Comparison of ENCODE assay signal across 33 cellular contexts in genomic region chr18:22657619-22658018, GRCh38.
DNase-seq lines count a peak whose midpoint lies in the region; ATAC-seq, FAIRE-seq and TF ChIP-seq lines count a peak whose summit lies in the region.
"Had no signal": no experiment of that assay in that cellular context is flagged by ENCODE, and none has a peak within 500 bp of the region (broad histone marks: within the 10 kb centered on the region; RNA-seq: fewer than 3 reads in every experiment).

No MANE protein-coding gene starts in this region.

- intact Hi-C loops in K562 (cut with micrococcal nuclease) (no loop called here), tibial artery (cut with DNase I; ENCODE audit: low total_unique reads) (loop anchor here (5.0 kb wide), 1 partner anchor 1085 kb away; no protein-coding TSS in a partner anchor), stomach (cut with DNase I; ENCODE audit: low total_unique reads) (no loop called here)

- CTCF ChIA-PET in HEK293 (lab: Yijun Ruan, JAX) (interaction anchor here (0.6 kb wide), 1 partner anchor 45 kb away, joined by 3 read pairs; no protein-coding TSS in a partner anchor), K562 (lab: Yijun Ruan, JAX; ENCODE audit: low intra/inter-chr PET ratio) (no interaction called here)

- H3K4me3 ChIP-seq in HEK293 (ENCODE audit: low read depth, low read length) (no peak overlapping the region), K562 (no peak overlapping the region), small intestine (ENCODE audit: low read depth in 1 of 2, low read length in 2 of 2) (no peak overlapping the region), tibial artery (no peak overlapping the region), stomach (no peak overlapping the region)
- H3K4me3 ChIP-seq: A549; BLaER1; BLaER1 treated with 17β-estradiol and CSF1 and Interleukin-3, amounts not matched to agents 10 nM and 100 nM had no signal

- H4K20me1 ChIP-seq in K562 (replicated peaks; ENCODE audit: control insufficient read depth, insufficient read depth, low read length) = no peaks in the 10 kb centered on the region
- H4K20me1 ChIP-seq: BLaER1; BLaER1 treated with 17β-estradiol and CSF1 and Interleukin-3, amounts not matched to agents 10 nM and 100 nM had no signal

- in situ Hi-C loops in K562 (cut with MboI) = no loop called here

- TF ChIP-seq CTCF in HEK293 (tag by site-specific recombination; IDR thresholded peaks at IDR 0.05) (no peak), K562 (IDR thresholded peaks at IDR 0.05 in 2 of 3, conservative IDR thresholded peaks at IDR 0.05 in 1 of 3; ENCODE audit: insufficient read depth in 2 of 3, low read depth in 1 of 3, low read length in 3 of 3) (no peak), tibial artery (IDR thresholded peaks at IDR 0.05) (no peak), stomach (IDR thresholded peaks at IDR 0.05) (no peak)

- H3K4me1 ChIP-seq in HEK293 (ENCODE audit: control insufficient read depth, insufficient read depth, low read length) (no peaks in the 10 kb centered on the region), K562 (replicated peaks in 1 of 2; ENCODE audit: control insufficient read depth in 2 of 2, insufficient read depth in 2 of 2, low read length in 2 of 2) (no peaks in the 10 kb centered on the region), small intestine (ENCODE audit: control insufficient read depth in 2 of 2, insufficient read depth in 1 of 2, low read depth in 1 of 2, low read length in 1 of 2) (no peaks in the 10 kb centered on the region), tibial artery (no peaks in the 10 kb centered on the region), stomach (no peaks in the 10 kb centered on the region)
- H3K4me1 ChIP-seq: A549; BE2C; BLaER1; BLaER1 treated with 17β-estradiol and CSF1 and Interleukin-3, amounts not matched to agents 10 nM and 100 nM; Caco-2 had no signal

- POLR2A ChIA-PET in HEK293 (lab: Yijun Ruan, JAX) = no interaction called here
- POLR2A ChIA-PET in K562 (lab: Yijun Ruan, JAX) = no interaction called here

- TF ChIP-seq EP300 in K562 (IDR thresholded peaks at IDR 0.05; ENCODE audit: low read length) (no peak), stomach (IDR thresholded peaks at IDR 0.05) (no peak)

- TF ChIP-seq POLR2A in K562 (conservative IDR thresholded peaks at IDR 0.05) = no peak
- no peak for TF ChIP-seq POLR2A in GM12891 (IDR thresholded peaks at IDR 0.05; ENCODE audit: low read depth, low read length)
- TF ChIP-seq POLR2A in stomach (IDR thresholded peaks at IDR 0.05) = no peak

- no peak for DNase-seq in K562 (ENCODE audit: extremely low read depth in 1 of 4, low spot score in 3 of 4)
- no peak for DNase-seq in small intestine
- DNase-seq in tibial artery = no peak
- DNase-seq in GM12891 (ENCODE audit: insufficient read length, low spot score) = no peak
- no peak for DNase-seq in stomach
- DNase-seq: 8988T; ACHN; AML-193; BE2C; C1 segment of cervical spinal cord; Caco-2; Calu3; CD4-positive, alpha-beta memory T cell; CD4-positive, alpha-beta T cell; CD4-positive, CD25-positive, alpha-beta regulatory T cell; CD8-positive, alpha-beta memory T cell; CD8-positive, alpha-beta T cell; COR-L47; DMS 273 treated with DMSO at 0.1 percent for 48 hours; DMS153; DMS53; DMS79; DMS79 treated with DMSO at 0.1 percent for 48 hours; DND-41; EL had no signal

- H3K4me2 ChIP-seq in K562 (ENCODE audit: insufficient read depth, low read length) = no peak overlapping the region
- H3K4me2 ChIP-seq: A549; BLaER1; BLaER1 treated with 17β-estradiol and CSF1 and Interleukin-3, amounts not matched to agents 10 nM and 100 nM had no signal

- no peaks in the 10 kb centered on the region for H3K9me3 ChIP-seq in HEK293 (ENCODE audit: control insufficient read depth, insufficient read depth, low read depth, low read length)
- peaks cover 4% of the 10 kb centered on the region; the same call in 1 of the 2 replicates for H3K9me3 ChIP-seq in K562 (replicated peaks; ENCODE audit: control insufficient read depth, insufficient read depth, low read depth, low read length)
- no peaks in the 10 kb centered on the region for H3K9me3 ChIP-seq in small intestine (ENCODE audit: control insufficient read depth, low read depth)
- H3K9me3 ChIP-seq in tibial artery = peaks cover 0 to 38% (median 0%) of the 10 kb centered on the region in 3 donors
- peaks cover 0 to 34% (median 15%) of the 10 kb centered on the region in 4 donors for H3K9me3 ChIP-seq in stomach
- H3K9me3 ChIP-seq: BE2C had no signal

- H3K9me1 ChIP-seq in K562 (ENCODE audit: control insufficient read depth, insufficient read depth, low read length) = no peaks in the 10 kb centered on the region

- FAIRE-seq in K562 (lab: Jason Lieb, UNC) = no peak
- peak; percentile 26 for FAIRE-seq in small intestine (lab: Jason Lieb, UNC)
- FAIRE-seq in GM12891 (lab: Jason Lieb, UNC) = no peak
- FAIRE-seq: A204.1, A549, D721Med had no signal

- no peak overlapping the region for H3K27ac ChIP-seq in HEK293 (ENCODE audit: extremely low read depth, low read depth, low read length)
- H3K27ac ChIP-seq in K562 (ENCODE audit: extremely low read depth, low read depth, low read length) = no peak overlapping the region
- H3K27ac ChIP-seq in small intestine (ENCODE audit: low read depth in 1 of 2, low read length in 1 of 2) = no peak overlapping the region
- H3K27ac ChIP-seq in tibial artery = no peak overlapping the region
- no peak overlapping the region for H3K27ac ChIP-seq in stomach
- H3K27ac ChIP-seq: 22Rv1; A549; BLaER1; BLaER1 treated with 17β-estradiol and CSF1 and Interleukin-3, amounts not matched to agents 10 nM and 100 nM; C4-2B had no signal

- H3K36me3 ChIP-seq in HEK293 (ENCODE audit: control insufficient read depth in 2 of 2, insufficient read depth in 1 of 2, low read length in 2 of 2) (no peaks in the 10 kb centered on the region), K562 (ENCODE audit: control insufficient read depth, insufficient read depth, low read length) (no peaks in the 10 kb centered on the region), small intestine (ENCODE audit: control insufficient read depth in 2 of 2, insufficient read depth in 2 of 2, low read length in 2 of 2) (no peaks in the 10 kb centered on the region), tibial artery (no peaks in the 10 kb centered on the region), stomach (no peaks in the 10 kb centered on the region)
- H3K36me3 ChIP-seq: BE2C; BLaER1; BLaER1 treated with 17β-estradiol and CSF1 and Interleukin-3, amounts not matched to agents 10 nM and 100 nM had no signal

- H3K79me2 ChIP-seq in K562 (ENCODE audit: control insufficient read depth, insufficient read depth, low read length) = no peaks in the 10 kb centered on the region

- ATAC-seq in K562 = no peak
- ATAC-seq: A549; CD8-positive, alpha-beta T cell had no signal

- TF ChIP-seq RAD21 in K562 (CRISPR knock-in tag; conservative IDR thresholded peaks at IDR 0.05 in 1 of 2, IDR thresholded peaks at IDR 0.05 in 1 of 2) = no peak

- no TSS peak for BruUV-seq in K562 (replicated peaks; lab: Mats Ljungman, UMichigan)

- H3K27me3 ChIP-seq in K562 (ENCODE audit: control insufficient read depth in 2 of 2, insufficient read depth in 2 of 2, low read length in 2 of 2) = no peaks in the 10 kb centered on the region
- no peaks in the 10 kb centered on the region for H3K27me3 ChIP-seq in small intestine (ENCODE audit: control insufficient read depth in 2 of 2, insufficient read depth in 2 of 2, low read length in 2 of 2)
- no peaks in the 10 kb centered on the region for H3K27me3 ChIP-seq in tibial artery
- no peaks in the 10 kb centered on the region for H3K27me3 ChIP-seq in stomach
- H3K27me3 ChIP-seq: BE2C; BLaER1; BLaER1 treated with 17β-estradiol and CSF1 and Interleukin-3, amounts not matched to agents 10 nM and 100 nM had no signal

- 4% methylated on average over 1 of the region's 1 CpG for WGBS in K562 (ENCODE audit: insufficient coverage, low coverage, missing lambda C conversion rate)
- WGBS in small intestine, 3 donors = 67 to 77% (median 76%) methylated on average over 1 of the region's 1 CpG
- 70 to 78% (median 74%) methylated on average over 1 of the region's 1 CpG for WGBS in stomach, 5 donors

- H2AFZ ChIP-seq in K562 (ENCODE audit: low read depth, low read length) = no peak overlapping the region

- no peak overlapping the region for H3K9ac ChIP-seq in K562 (ENCODE audit: insufficient read depth in 1 of 2, low read depth in 2 of 2, low read length in 2 of 2)
- H3K9ac ChIP-seq: BLaER1; BLaER1 treated with 17β-estradiol and CSF1 and Interleukin-3, amounts not matched to agents 10 nM and 100 nM had no signal

TF ChIP-seq in HEK293, 187 proteins besides CTCF, POLR2A, EP300 and RAD21 (continues in another document):
- no peak for TF ChIP-seq ZNF292 (tag by site-specific recombination; IDR thresholded peaks at IDR 0.05; ENCODE audit: borderline replicate concordance, low read depth)
- TF ChIP-seq SETDB1 (IDR thresholded peaks at IDR 0.05; ENCODE audit: insufficient read length, low read length) = peak; percentile 67

TF ChIP-seq in GM12891, 5 proteins besides CTCF, POLR2A, EP300 and RAD21:
- TF ChIP-seq SPI1 (IDR thresholded peaks at IDR 0.05; ENCODE audit: low read depth, low read length) (no peak), TAF1 (IDR thresholded peaks at IDR 0.05; ENCODE audit: low read depth, low read length) (no peak), POU2F2 (IDR thresholded peaks at IDR 0.05; ENCODE audit: low read depth, low read length) (no peak), PAX5 (IDR thresholded peaks at IDR 0.05; ENCODE audit: insufficient read depth, low read length, severe bottlenecking) (no peak)
TF ChIP-seq in GM12891: peak in this region for 0.

Comparison
In these comparisons a context has a peak if more than half of its experiments do, and no peak if none do; other contexts are left out.
1. Of the 44 proteins assayed by ChIP-seq in both K562 and HEK293: peak only in K562: TRIM28; only in HEK293: SETDB1; in both: none; in neither: 42.